16 cellular contexts compared by ENCODE assay signal in genomic region chr22:27602390-27602789, GRCh38.
"Had no signal": no experiment of that assay in that cellular context is flagged by ENCODE, and none has a peak within 500 bp of the region (broad histone marks: within the 10 kb centered on the region; RNA-seq: fewer than 3 reads in every experiment).

No MANE protein-coding gene starts in this region.

- H3K4me1 Mint-ChIP-seq: activated CD4-positive, alpha-beta T cell treated with anti-CD3 and anti-CD28 coated beads for 36 hours; activated naive CD8-positive, alpha-beta T cell treated with anti-CD3 and anti-CD28 coated beads, Interleukin-2, amount 10 ng/mL, durations not matched to agents 7 days and 5 days had no signal

- H3K27ac ChIP-seq: heart right ventricle, lower lobe of right lung, parathyroid adenoma, stomach, VCaP had no signal

- H3K9me3 Mint-ChIP-seq: activated CD8-positive, alpha-beta T cell treated with anti-CD3 and anti-CD28 coated beads for 36 hours; activated T-cell treated with anti-CD3 and anti-CD28 coated beads, Interleukin-2, amount 50 U/mL, for 72 hours; mesothelial cell of epicardium had no signal

- H3K79me2 ChIP-seq: parathyroid adenoma had no signal

- H3K27me3 ChIP-seq: stomach had no signal

- H3K9ac ChIP-seq: parathyroid adenoma had no signal

- ATAC-seq: activated CD4-positive, alpha-beta T cell treated with anti-CD3 and anti-CD28 coated beads for 36 hours; activated CD8-positive, alpha-beta T cell treated with anti-CD3 and anti-CD28 coated beads for 36 hours; activated T-cell treated with anti-CD3 and anti-CD28 coated beads, Interleukin-2, amount 50 U/mL, for 72 hours; heart right ventricle; lower lobe of right lung had no signal

- H3K9me3 ChIP-seq: lower lobe of right lung had no signal

- H2AFZ ChIP-seq: parathyroid adenoma had no signal

- H3K36me3 ChIP-seq: heart right ventricle, lower lobe of right lung, stomach had no signal

- H3K27ac Mint-ChIP-seq: activated CD4-positive, alpha-beta T cell treated with anti-CD3 and anti-CD28 coated beads for 36 hours; activated CD8-positive, alpha-beta T cell treated with anti-CD3 and anti-CD28 coated beads for 36 hours; activated naive CD8-positive, alpha-beta T cell treated with anti-CD3 and anti-CD28 coated beads, Interleukin-2, amount 10 ng/mL, durations not matched to agents 7 days and 5 days; activated T-cell treated with anti-CD3 and anti-CD28 coated beads, Interleukin-2, amount 50 U/mL, for 72 hours had no signal

- DNase-seq: activated CD4-positive, alpha-beta T cell treated with anti-CD3 and anti-CD28 coated beads for 36 hours; activated CD8-positive, alpha-beta memory T cell treated with anti-CD3 and anti-CD28 coated beads, Interleukin-2, amount 50 U/mL, for 4 hours; activated CD8-positive, alpha-beta T cell treated with anti-CD3 and anti-CD28 coated beads for 36 hours; activated naive CD8-positive, alpha-beta T cell treated with anti-CD3 and anti-CD28 coated beads, Interleukin-2, amount 10 ng/mL, durations not matched to agents 7 days and 5 days; activated T-cell treated with anti-CD3 and anti-CD28 coated beads, Interleukin-2, amount 50 U/mL, for 72 hours; anterior cingulate cortex; foreskin melanocyte; heart right ventricle; kidney glomerular epithelial cell; lower lobe of right lung; stimulated activated CD4-positive, alpha-beta T cell treated with anti-CD3 and anti-CD28 coated beads, Interleukin-4, amount 100 ng/mL, for 4 hours; stomach; T-helper 9 cell had no signal

- H3K4me3 Mint-ChIP-seq: activated CD4-positive, alpha-beta T cell treated with anti-CD3 and anti-CD28 coated beads for 36 hours; activated CD8-positive, alpha-beta T cell treated with anti-CD3 and anti-CD28 coated beads for 36 hours; activated naive CD8-positive, alpha-beta T cell treated with anti-CD3 and anti-CD28 coated beads, Interleukin-2, amount 10 ng/mL, durations not matched to agents 7 days and 5 days; activated T-cell treated with anti-CD3 and anti-CD28 coated beads, Interleukin-2, amount 50 U/mL, for 72 hours; mesothelial cell of epicardium had no signal

- H3K36me3 Mint-ChIP-seq: activated naive CD8-positive, alpha-beta T cell treated with anti-CD3 and anti-CD28 coated beads, Interleukin-2, amount 10 ng/mL, durations not matched to agents 7 days and 5 days; mesothelial cell of epicardium had no signal

- H3K4me3 ChIP-seq: heart right ventricle, lower lobe of right lung, stomach had no signal

- H3K4me1 ChIP-seq: heart right ventricle, lower lobe of right lung, parathyroid adenoma, stomach had no signal
